ENCODE assay signal across 26 cellular contexts in the genomic region with DNA sequence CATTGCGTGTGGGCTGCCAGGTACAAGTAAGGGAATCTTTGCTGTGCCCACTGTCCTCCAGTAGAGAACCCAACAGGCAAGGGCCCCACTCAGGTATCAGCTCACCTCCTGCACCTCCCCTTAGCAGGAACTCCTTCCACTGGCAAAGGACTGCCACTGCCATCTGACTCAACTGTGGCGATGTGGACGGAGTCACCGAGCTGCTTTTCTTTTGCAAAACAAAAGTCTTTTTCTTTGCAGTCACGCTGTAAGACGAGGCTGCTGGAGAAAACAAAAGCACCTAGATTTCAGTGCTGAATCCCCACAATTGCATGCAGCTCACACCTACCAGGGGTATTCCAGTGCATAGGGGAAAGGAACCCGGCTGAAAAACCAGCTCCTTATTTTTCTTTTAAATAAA. TPM values are rescaled to one million over a fixed set of nuclear protein-coding genes. Genes with fewer than 3 reads are reported as not detected.
DNase-seq lines count a peak whose midpoint lies in the region; ATAC-seq and TF ChIP-seq lines count a peak whose summit lies in the region.
"Had no signal": no experiment of that assay in that cellular context is flagged by ENCODE, and none has a peak within 500 bp of the region (broad histone marks: within the 10 kb centered on the region; RNA-seq: fewer than 3 reads in every experiment).

No MANE protein-coding gene starts in this region.

- CTCF ChIA-PET in CD8-positive, alpha-beta T cell (lab: Charles Lee): interaction anchor here (2.1 kb wide), 1 partner anchor 16 kb away, joined by 8 read pairs; no protein-coding TSS in a partner anchor
- CTCF ChIA-PET in OCI-LY7 (lab: Charles Lee; ENCODE audit: unreplicated experiment): no interaction called here

- H3K27me3 ChIP-seq in CD8-positive, alpha-beta T cell (ENCODE audit: insufficient read depth, low read length): no peaks in the 10 kb centered on the region
- H3K27me3 ChIP-seq in HUES64 (ENCODE audit: insufficient read depth, low read length): no peaks in the 10 kb centered on the region
- H3K27me3 ChIP-seq in endodermal cell (ENCODE audit: control insufficient read depth, insufficient read depth, low read length, poor library complexity, severe bottlenecking): no peaks in the 10 kb centered on the region
- H3K27me3 ChIP-seq in uterus: no peaks in the 10 kb centered on the region
- H3K27me3 ChIP-seq: cardiac muscle cell, tibial nerve had no signal

- H2AFZ ChIP-seq in OCI-LY7 (ENCODE audit: low read length): no peak overlapping the region
- H2AFZ ChIP-seq: PC-9 had no signal

- H3K9me3 Mint-ChIP-seq in CD8-positive, alpha-beta T cell: no peaks in the 10 kb centered on the region
- H3K9me3 Mint-ChIP-seq in endodermal cell (no peaks in the 10 kb centered on the region), osteocyte (ENCODE audit: unreplicated experiment) (no peaks in the 10 kb centered on the region)
- H3K9me3 Mint-ChIP-seq: activated CD4-positive, alpha-beta T cell treated with anti-CD3 and anti-CD28 coated beads, Interleukin-2, amount 10 ng/mL, durations not matched to agents 7 days and 5 days; dendritic cell treated with granulocyte-macrophage colony-stimulating factor and Interleukin-4, amounts not matched to agents 40 ng/mL and 50 ng/mL, for 4 days; immature natural killer cell had no signal

- POLR2A ChIA-PET in CD8-positive, alpha-beta T cell (lab: Charles Lee): interaction anchor here (0.6 to 7.3 kb wide), 4 partner anchors 8 to 33 kb away, joined by 3 to 139 read pairs (median 8); a partner anchor contains a TSS
- POLR2A ChIA-PET in OCI-LY7 (lab: Charles Lee): interaction anchor here (0.5 kb wide), 1 partner anchor 200 kb away, joined by 4 read pairs; no protein-coding TSS in a partner anchor

- TF ChIP-seq CTCF in CD8-positive, alpha-beta T cell (IDR thresholded peaks at IDR 0.05): no peak
- TF ChIP-seq CTCF in endodermal cell (conservative IDR thresholded peaks at IDR 0.05) (no peak), osteocyte (IDR thresholded peaks at IDR 0.05) (no peak), uterus (IDR thresholded peaks at IDR 0.05) (no peak), OCI-LY7 (conservative IDR thresholded peaks at IDR 0.05; ENCODE audit: low read length) (no peak)

- BruUV-seq in OCI-LY7 (replicated peaks; lab: Mats Ljungman, UMichigan): no TSS peak

- H3K4me1 ChIP-seq in CD8-positive, alpha-beta T cell (ENCODE audit: insufficient read depth, low read length): peaks cover 56% of the 10 kb centered on the region
- peaks cover 12% of the 10 kb centered on the region for H3K4me1 ChIP-seq in HUES64 (ENCODE audit: insufficient read depth, low read length)
- H3K4me1 ChIP-seq in endodermal cell (ENCODE audit: control insufficient read depth, insufficient read depth, low read length): peaks cover 3% of the 10 kb centered on the region
- H3K4me1 ChIP-seq in uterus: no peaks in the 10 kb centered on the region
- peaks cover 11% of the 10 kb centered on the region for H3K4me1 ChIP-seq in OCI-LY7 (ENCODE audit: insufficient read depth, low read length, poor library complexity, severe bottlenecking)

- H3K4me1 Mint-ChIP-seq in CD8-positive, alpha-beta T cell (ENCODE audit: low read depth): peaks cover 77% of the 10 kb centered on the region
- H3K4me1 Mint-ChIP-seq in endodermal cell: peaks cover 34% of the 10 kb centered on the region
- H3K4me1 Mint-ChIP-seq in osteocyte (ENCODE audit: unreplicated experiment): peaks cover 26% of the 10 kb centered on the region

- H4K20me1 ChIP-seq in OCI-LY7 (ENCODE audit: insufficient read depth, low read length): no peaks in the 10 kb centered on the region

- H3K27ac Mint-ChIP-seq in CD8-positive, alpha-beta T cell: peak overlapping the region; percentile 64
- peak overlapping the region; percentile 45 for H3K27ac Mint-ChIP-seq in endodermal cell
- H3K27ac Mint-ChIP-seq in osteocyte (ENCODE audit: unreplicated experiment): peak overlapping the region; percentile 17
- H3K27ac Mint-ChIP-seq: activated CD4-positive, alpha-beta T cell treated with anti-CD3 and anti-CD28 coated beads, Interleukin-2, amount 10 ng/mL, durations not matched to agents 7 days and 5 days; dendritic cell treated with granulocyte-macrophage colony-stimulating factor and Interleukin-4, amounts not matched to agents 40 ng/mL and 50 ng/mL, for 4 days had no signal

- H3K27me3 Mint-ChIP-seq in CD8-positive, alpha-beta T cell (ENCODE audit: low read depth): no peaks in the 10 kb centered on the region
- H3K27me3 Mint-ChIP-seq in endodermal cell (ENCODE audit: insufficient read depth) (no peaks in the 10 kb centered on the region), osteocyte (ENCODE audit: unreplicated experiment) (no peaks in the 10 kb centered on the region)
- H3K27me3 Mint-ChIP-seq: activated CD4-positive, alpha-beta T cell treated with anti-CD3 and anti-CD28 coated beads, Interleukin-2, amount 10 ng/mL, durations not matched to agents 7 days and 5 days; dendritic cell treated with granulocyte-macrophage colony-stimulating factor and Interleukin-4, amounts not matched to agents 40 ng/mL and 50 ng/mL, for 4 days had no signal

- DNase-seq in CD8-positive, alpha-beta T cell: no peak
- DNase-seq in endodermal cell: no peak
- DNase-seq in osteocyte (ENCODE audit: extremely low spot score, unreplicated experiment): no peak
- no peak for DNase-seq in hypothalamus (lab: John Stamatoyannopoulos, UW)
- no peak for DNase-seq in uterus
- no peak for DNase-seq in OCI-LY7 (ENCODE audit: low spot score)
- DNase-seq: activated CD4-positive, alpha-beta T cell treated with anti-CD3 and anti-CD28 coated beads, Interleukin-2, amount 10 ng/mL, durations not matched to agents 7 days and 5 days; activated gamma-delta T cell; amygdala; GOT3; immature natural killer cell; left ventricle myocardium superior; MM.1S; mucosa of descending colon; NCI-H1417 treated with DMSO at 0.1 percent for 48 hours; NCI-H446 treated with DMSO at 0.1 percent for 48 hours; PC-9; SIG-M5; small intestine; stimulated activated CD4-positive, alpha-beta T cell treated with anti-CD3 and anti-CD28 coated beads, Interleukin-2, amount 100 ng/mL, for 48 hours; stimulated activated naive CD8-positive, alpha-beta T cell treated with anti-CD3 and anti-CD28 coated beads, Interleukin-15, Interleukin-2, amounts not matched to agents 100 U/mL and 50 U/mL, for 24 hours had no signal

- H3K27ac ChIP-seq in CD8-positive, alpha-beta T cell (ENCODE audit: low read depth, low read length): no peak overlapping the region
- H3K27ac ChIP-seq in HUES64 (ENCODE audit: low read depth, low read length): peak overlapping the region; percentile 34; the same call in 1 of the 2 replicates
- no peak overlapping the region for H3K27ac ChIP-seq in endodermal cell (ENCODE audit: low read depth, low read length)
- no peak overlapping the region for H3K27ac ChIP-seq in uterus
- H3K27ac ChIP-seq in OCI-LY7 (ENCODE audit: low read depth, low read length, poor library complexity, severe bottlenecking): no peak overlapping the region
- H3K27ac ChIP-seq: cardiac muscle cell, PC-9, tibial nerve had no signal

- no peak overlapping the region for H3K4me3 ChIP-seq in CD8-positive, alpha-beta T cell (ENCODE audit: low read depth, low read length)
- H3K4me3 ChIP-seq in HUES64 (ENCODE audit: low read length) (no peak overlapping the region), endodermal cell (ENCODE audit: low read length) (no peak overlapping the region), uterus (no peak overlapping the region), OCI-LY7 (ENCODE audit: low read depth, low read length, poor library complexity, severe bottlenecking) (no peak overlapping the region)
- H3K4me3 ChIP-seq: cardiac muscle cell, mucosa of descending colon, PC-9, tibial nerve had no signal

- peaks cover 83% of the 10 kb centered on the region for H3K36me3 Mint-ChIP-seq in CD8-positive, alpha-beta T cell
- H3K36me3 Mint-ChIP-seq in endodermal cell (ENCODE audit: low read depth) (peaks cover 67% of the 10 kb centered on the region), osteocyte (ENCODE audit: unreplicated experiment) (peaks cover 44% of the 10 kb centered on the region)

- H3K9me3 ChIP-seq in CD8-positive, alpha-beta T cell (ENCODE audit: low read length): no peaks in the 10 kb centered on the region
- H3K9me3 ChIP-seq in HUES64 (ENCODE audit: insufficient read depth, low read depth, low read length) (no peaks in the 10 kb centered on the region), endodermal cell (ENCODE audit: control insufficient read depth, low read length) (no peaks in the 10 kb centered on the region), uterus (no peaks in the 10 kb centered on the region), OCI-LY7 (ENCODE audit: low read length) (no peaks in the 10 kb centered on the region)
- H3K9me3 ChIP-seq: mucosa of descending colon, tibial nerve had no signal

- H3K9ac ChIP-seq in HUES64 (ENCODE audit: low read depth, low read length) (no peak overlapping the region; the same call in 1 of the 2 replicates), endodermal cell (ENCODE audit: extremely low read depth, low read length, poor library complexity, severe bottlenecking) (no peak overlapping the region)

- intact Hi-C loops in CD8-positive, alpha-beta T cell (cut with DNase I, micrococcal nuclease): loop anchor here in 1 of 2 experiments (2.0 kb wide), 1 partner anchor 19 kb away; no protein-coding TSS in a partner anchor
- intact Hi-C loops in uterus (cut with DNase I; ENCODE audit: low total_unique reads): no loop called here
- intact Hi-C loops in OCI-LY7 (cut with micrococcal nuclease; ENCODE audit: unreplicated experiment): no loop called here

- TF ChIP-seq POLR2A in uterus (IDR thresholded peaks at IDR 0.05): no peak

- no peak for ATAC-seq in CD8-positive, alpha-beta T cell
- ATAC-seq in GM18502 (IDR thresholded peaks at IDR 0.05; ENCODE audit: poor library complexity, unreplicated experiment): no peak
- ATAC-seq: left ventricle myocardium superior; mucosa of descending colon; stimulated activated naive CD8-positive, alpha-beta T cell treated with anti-CD3 and anti-CD28 coated beads, Interleukin-15, Interleukin-2, amounts not matched to agents 100 U/mL and 50 U/mL, for 24 hours had no signal

- no peak overlapping the region for H3K4me2 ChIP-seq in OCI-LY7 (ENCODE audit: low read length)
- H3K4me2 ChIP-seq: PC-9 had no signal

- no peaks in the 10 kb centered on the region for H3K9me2 ChIP-seq in OCI-LY7 (ENCODE audit: insufficient read depth, low read length)

- no peak overlapping the region for H3K4me3 Mint-ChIP-seq in CD8-positive, alpha-beta T cell
- H3K4me3 Mint-ChIP-seq in endodermal cell: no peak overlapping the region
- no peak overlapping the region for H3K4me3 Mint-ChIP-seq in osteocyte (ENCODE audit: unreplicated experiment)
- H3K4me3 Mint-ChIP-seq: activated CD4-positive, alpha-beta T cell treated with anti-CD3 and anti-CD28 coated beads, Interleukin-2, amount 10 ng/mL, durations not matched to agents 7 days and 5 days; dendritic cell treated with granulocyte-macrophage colony-stimulating factor and Interleukin-4, amounts not matched to agents 40 ng/mL and 50 ng/mL, for 4 days; immature natural killer cell had no signal

- WGBS in HUES64: 59% methylated on average over 7 of the region's 7 CpGs
- 74 to 85% methylated on average over 3 to 7 of the region's 7 CpGs for WGBS in endodermal cell (ENCODE audit: insufficient coverage in 1 of 2, insufficient read length in 1 of 2), 2 experiments

- peaks cover 69% of the 10 kb centered on the region for H3K36me3 ChIP-seq in CD8-positive, alpha-beta T cell (ENCODE audit: insufficient read depth, low read length)
- peaks cover 88% of the 10 kb centered on the region for H3K36me3 ChIP-seq in HUES64 (ENCODE audit: insufficient read depth, low read length)
- H3K36me3 ChIP-seq in endodermal cell (ENCODE audit: control insufficient read depth, insufficient read depth, low read length): peaks cover 76% of the 10 kb centered on the region
- no peaks in the 10 kb centered on the region for H3K36me3 ChIP-seq in uterus
- peaks cover 91% of the 10 kb centered on the region for H3K36me3 ChIP-seq in OCI-LY7 (ENCODE audit: insufficient read depth, low read length)

- H3K79me2 ChIP-seq in OCI-LY7 (ENCODE audit: insufficient read depth, low read depth, low read length): peaks cover 8% of the 10 kb centered on the region; the same call in 1 of the 2 replicates

RNA-seq across cellular contexts. Expression of a gene that starts 7.9 kb away (rescaled TPM):
- 100 to 1,000 TPM in 1 of 2 experiments, 10 to 100 TPM in 1; 100.0 to 102 TPM for total RNA-seq in CD8-positive, alpha-beta T cell
- 26.6 TPM for polyA plus RNA-seq in HUES64 (2013, experiment 1 of 2)
- polyA plus RNA-seq in HUES64 (2013, experiment 2 of 2): 24.3 TPM
- total RNA-seq in endodermal cell: 10 to 100 TPM; 33.2 to 42.5 TPM
- 37.9 TPM for polyA plus RNA-seq in endodermal cell (2013, experiment 1 of 2)
- polyA plus RNA-seq in endodermal cell (2013, experiment 2 of 2): 36.3 TPM
- 32.4 and 36.8 TPM in 2 replicates for total RNA-seq in osteocyte
- total RNA-seq in uterus: 100 to 1,000 TPM in 1 of 4 donors, 10 to 100 TPM in 3; 21.5 to 108 (median 41.3) TPM
- 57.7 and 58.9 TPM in 2 replicates for total RNA-seq in OCI-LY7 (2014; rRNA removed; shearing (Covaris generic))
- total RNA-seq in OCI-LY7 (2022): 48.2 and 52.8 TPM in 2 replicates

RNA-seq across cellular contexts. Expression of a gene that starts 55.1 kb away (rescaled TPM):
- 100 to 1,000 TPM; 306 to 329 TPM for total RNA-seq in CD8-positive, alpha-beta T cell
- 18.2 TPM for polyA plus RNA-seq in HUES64 (2013, experiment 1 of 2)
- 16.8 TPM for polyA plus RNA-seq in HUES64 (2013, experiment 2 of 2)
- 10 to 100 TPM; 76.5 to 94.5 TPM for total RNA-seq in endodermal cell
- polyA plus RNA-seq in endodermal cell (2013, experiment 1 of 2): 24.8 TPM
- 21.1 TPM for polyA plus RNA-seq in endodermal cell (2013, experiment 2 of 2)
- total RNA-seq in osteocyte: 10.2 and 10.5 TPM in 2 replicates
- 10 to 100 TPM in 3 of 4 donors, 1 to 10 TPM in 1; 7.4 to 16.0 (median 13.3) TPM for total RNA-seq in uterus
- total RNA-seq in OCI-LY7 (2014; rRNA removed; shearing (Covaris generic)): 26.8 and 72.9 TPM in 2 replicates
- 73.5 and 84.3 TPM in 2 replicates for total RNA-seq in OCI-LY7 (2022)

RNA-seq across cellular contexts. Expression of a gene that starts 56.1 kb away (rescaled TPM):
- 10 to 100 TPM; 47.5 to 50.9 TPM for total RNA-seq in CD8-positive, alpha-beta T cell
- 67.6 TPM for polyA plus RNA-seq in HUES64 (2013, experiment 1 of 2)
- polyA plus RNA-seq in HUES64 (2013, experiment 2 of 2): 65.9 TPM
- total RNA-seq in endodermal cell: 10 to 100 TPM; 48.5 to 52.7 TPM
- polyA plus RNA-seq in endodermal cell (2013, experiment 1 of 2): 54.8 TPM
- 59.1 TPM for polyA plus RNA-seq in endodermal cell (2013, experiment 2 of 2)
- 51.0 and 55.5 TPM in 2 replicates for total RNA-seq in osteocyte
- total RNA-seq in uterus: 10 to 100 TPM in 3 of 4 donors, 1 to 10 TPM in 1; 8.5 to 43.6 (median 30.0) TPM
- 46.0 and 61.4 TPM in 2 replicates for total RNA-seq in OCI-LY7 (2014; rRNA removed; shearing (Covaris generic))
- 82.0 and 97.1 TPM in 2 replicates for total RNA-seq in OCI-LY7 (2022)
